1 cellular context compared by ENCODE assay signal in the genomic region with DNA sequence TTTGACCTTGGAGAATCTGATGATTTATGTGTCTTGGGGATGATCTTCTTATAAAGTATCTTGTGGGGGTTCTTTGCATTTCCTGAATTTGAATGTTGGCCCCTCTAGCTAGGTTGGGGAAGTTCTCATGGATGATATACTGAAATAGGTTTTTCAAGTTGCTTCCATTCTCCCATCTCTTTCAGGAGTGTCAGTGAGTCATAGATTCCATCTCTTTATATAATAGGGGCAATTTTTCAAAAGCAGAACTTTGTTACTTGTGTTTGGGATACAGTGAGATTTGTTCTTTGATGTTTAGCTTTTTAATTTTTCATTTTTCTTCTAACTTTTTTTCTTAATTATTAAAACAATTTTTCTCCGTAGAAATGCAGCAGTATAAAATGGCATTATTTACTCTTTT.
TF ChIP-seq lines count a peak whose summit lies in the region.

No MANE protein-coding gene starts in this region.

TF ChIP-seq in IMR-90, 13 proteins besides CTCF, POLR2A, EP300 and RAD21:
- TF ChIP-seq SMC3 (IDR thresholded peaks at IDR 0.05; ENCODE audit: low read depth, low read length) (no peak), CHD1 (IDR thresholded peaks at IDR 0.05; ENCODE audit: low read depth, low read length) (no peak), RFX5 (IDR thresholded peaks at IDR 0.05; ENCODE audit: low read depth, low read length) (no peak)
- TF ChIP-seq, protein P1, sequence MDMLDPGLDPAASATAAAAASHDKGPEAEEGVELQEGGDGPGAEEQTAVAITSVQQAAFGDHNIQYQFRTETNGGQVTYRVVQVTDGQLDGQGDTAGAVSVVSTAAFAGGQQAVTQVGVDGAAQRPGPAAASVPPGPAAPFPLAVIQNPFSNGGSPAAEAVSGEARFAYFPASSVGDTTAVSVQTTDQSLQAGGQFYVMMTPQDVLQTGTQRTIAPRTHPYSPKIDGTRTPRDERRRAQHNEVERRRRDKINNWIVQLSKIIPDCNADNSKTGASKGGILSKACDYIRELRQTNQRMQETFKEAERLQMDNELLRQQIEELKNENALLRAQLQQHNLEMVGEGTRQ (IDR thresholded peaks at IDR 0.05; ENCODE audit: low read depth, low read length) = no peak
